1 cellular context compared by ENCODE assay signal in genomic region chr10:106741131-106741530, GRCh38.
TF ChIP-seq lines count a peak whose summit lies in the region.

No MANE protein-coding gene starts in this region.

TF ChIP-seq in GM12878, 131 proteins besides CTCF, POLR2A, EP300 and RAD21 (continued from another document):
- TF ChIP-seq, protein P1, sequence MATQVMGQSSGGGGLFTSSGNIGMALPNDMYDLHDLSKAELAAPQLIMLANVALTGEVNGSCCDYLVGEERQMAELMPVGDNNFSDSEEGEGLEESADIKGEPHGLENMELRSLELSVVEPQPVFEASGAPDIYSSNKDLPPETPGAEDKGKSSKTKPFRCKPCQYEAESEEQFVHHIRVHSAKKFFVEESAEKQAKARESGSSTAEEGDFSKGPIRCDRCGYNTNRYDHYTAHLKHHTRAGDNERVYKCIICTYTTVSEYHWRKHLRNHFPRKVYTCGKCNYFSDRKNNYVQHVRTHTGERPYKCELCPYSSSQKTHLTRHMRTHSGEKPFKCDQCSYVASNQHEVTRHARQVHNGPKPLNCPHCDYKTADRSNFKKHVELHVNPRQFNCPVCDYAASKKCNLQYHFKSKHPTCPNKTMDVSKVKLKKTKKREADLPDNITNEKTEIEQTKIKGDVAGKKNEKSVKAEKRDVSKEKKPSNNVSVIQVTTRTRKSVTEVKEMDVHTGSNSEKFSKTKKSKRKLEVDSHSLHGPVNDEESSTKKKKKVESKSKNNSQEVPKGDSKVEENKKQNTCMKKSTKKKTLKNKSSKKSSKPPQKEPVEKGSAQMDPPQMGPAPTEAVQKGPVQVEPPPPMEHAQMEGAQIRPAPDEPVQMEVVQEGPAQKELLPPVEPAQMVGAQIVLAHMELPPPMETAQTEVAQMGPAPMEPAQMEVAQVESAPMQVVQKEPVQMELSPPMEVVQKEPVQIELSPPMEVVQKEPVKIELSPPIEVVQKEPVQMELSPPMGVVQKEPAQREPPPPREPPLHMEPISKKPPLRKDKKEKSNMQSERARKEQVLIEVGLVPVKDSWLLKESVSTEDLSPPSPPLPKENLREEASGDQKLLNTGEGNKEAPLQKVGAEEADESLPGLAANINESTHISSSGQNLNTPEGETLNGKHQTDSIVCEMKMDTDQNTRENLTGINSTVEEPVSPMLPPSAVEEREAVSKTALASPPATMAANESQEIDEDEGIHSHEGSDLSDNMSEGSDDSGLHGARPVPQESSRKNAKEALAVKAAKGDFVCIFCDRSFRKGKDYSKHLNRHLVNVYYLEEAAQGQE (IDR thresholded peaks at IDR 0.05; ENCODE audit: low read depth, low read length), result no peak
- TF ChIP-seq MAX (IDR thresholded peaks at IDR 0.05; ENCODE audit: low read depth, low read length), result no peak
